20 cellular contexts compared by ENCODE assay signal in the genomic region with DNA sequence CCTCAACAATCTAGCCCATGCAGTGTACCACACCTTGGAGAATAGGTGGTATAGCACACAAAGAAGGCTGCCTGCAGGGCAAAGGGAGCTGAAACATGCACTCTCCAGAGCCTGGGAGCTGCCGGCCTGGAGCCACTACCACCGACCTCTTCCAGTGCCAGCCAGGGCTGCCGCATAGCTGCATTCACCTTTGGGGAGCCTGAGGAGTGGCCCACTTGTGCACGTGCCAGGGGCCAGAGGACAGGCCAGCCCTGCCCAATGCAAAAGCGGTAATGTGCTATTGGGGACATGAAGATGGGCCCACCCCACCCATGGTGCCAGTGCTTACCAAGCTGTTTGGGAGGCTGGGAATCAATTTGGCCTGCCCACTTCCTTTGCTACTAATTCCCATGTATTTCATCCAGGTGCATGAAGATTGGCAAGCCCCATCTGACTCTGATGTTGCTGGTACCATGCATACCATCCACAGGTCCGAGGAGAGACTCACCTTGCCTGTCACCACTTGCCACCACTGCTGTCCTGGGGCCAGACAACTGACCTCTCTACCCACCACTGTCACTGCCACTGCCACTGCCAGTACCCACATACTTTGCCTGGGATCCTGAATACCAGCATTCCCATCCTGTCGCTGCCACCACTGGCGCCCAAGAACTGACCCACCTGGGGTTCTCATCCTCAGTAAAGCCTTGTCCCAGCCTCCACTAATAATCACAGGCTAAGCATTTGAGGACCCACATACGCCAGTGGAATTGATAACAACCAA.
"Had no signal": no experiment of that assay in that cellular context is flagged by ENCODE, and none has a peak within 500 bp of the region (broad histone marks: within the 10 kb centered on the region; RNA-seq: fewer than 3 reads in every experiment).

No MANE protein-coding gene starts in this region.

- H3K9me3 ChIP-seq: SK-N-SH had no signal

- ATAC-seq: K562 had no signal

- H3K4me3 ChIP-seq: K562 had no signal

- H3K27ac ChIP-seq: HL-60, KMS-11 had no signal

- DNase-seq: Kasumi-1, MM.1S, NCI-H1092 treated with DMSO at 0.1 percent for 48 hours, NCI-H1436, NCI-H187, NCI-H2029, NCI-H2081 treated with DMSO at 0.1 percent for 48 hours, NCI-H2171, NCI-H226, NCI-H446, NCI-H510A, NCI-H524 treated with DMSO at 0.1 percent for 48 hours, NCI-H69, NCI-H774, RPMI8226, SHP77, SK-N-SH had no signal

- H3K4me2 ChIP-seq: KMS-11, SK-N-SH had no signal

- H3K9ac ChIP-seq: KMS-11, SK-N-SH had no signal
